22 cellular contexts compared by ENCODE assay signal in the genomic region with DNA sequence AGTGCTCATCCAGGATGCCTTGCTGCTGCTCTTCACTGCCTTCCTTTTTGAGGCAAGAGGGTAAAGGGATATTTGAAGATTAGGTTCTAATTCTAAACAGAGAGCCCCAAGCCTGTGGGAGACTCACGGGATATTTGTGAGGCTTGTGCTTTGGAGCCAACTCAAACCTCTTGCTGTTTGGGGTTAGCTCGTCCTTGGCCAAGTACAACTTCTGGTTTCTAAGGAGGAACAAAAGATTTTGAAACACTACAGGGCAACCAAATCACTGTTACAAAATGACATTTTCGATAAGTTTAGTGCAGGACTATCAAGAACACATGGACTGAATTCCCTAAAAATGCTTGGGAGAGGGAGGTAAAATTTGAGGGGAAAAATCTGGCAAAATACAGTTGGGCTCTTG.
DNase-seq lines count a peak whose midpoint lies in the region; ATAC-seq, FAIRE-seq and TF ChIP-seq lines count a peak whose summit lies in the region.
"Had no signal": no experiment of that assay in that cellular context is flagged by ENCODE, and none has a peak within 500 bp of the region (broad histone marks: within the 10 kb centered on the region; RNA-seq: fewer than 3 reads in every experiment).

No MANE protein-coding gene starts in this region.

- H3K9me2 ChIP-seq in GM23248 (ENCODE audit: insufficient read depth): no peaks in the 10 kb centered on the region

- H3K27me3 ChIP-seq in GM23248 (replicated peaks; ENCODE audit: insufficient read depth) (no peaks in the 10 kb centered on the region), right cardiac atrium (ENCODE audit: control insufficient read depth, insufficient read depth) (no peaks in the 10 kb centered on the region)
- H3K27me3 ChIP-seq: stomach had no signal

- peak; percentile 53 to 61 for ATAC-seq in right cardiac atrium
- ATAC-seq: activated T-cell treated with anti-CD3 and anti-CD28 coated beads, Interleukin-2, amount 50 U/mL, for 72 hours; HepG2 had no signal

- WGBS in GM23248 (ENCODE audit: low coverage in 1 of 2, low lambda C conversion rate in 2 of 2, missing lambda C conversion rate in 2 of 2), 2 experiments: 36 to 46% methylated on average over 3 of the region's 3 CpGs
- WGBS in right cardiac atrium: 49% methylated on average over 3 of the region's 3 CpGs

- intact Hi-C loops in right cardiac atrium (cut with DNase I): loop anchor here in 1 of 4 donors (10.0 kb wide), 1 partner anchor 454 kb away; no protein-coding TSS in a partner anchor

- H3F3A ChIP-seq in GM23248 (ENCODE audit: insufficient read depth): peaks cover 26% of the 10 kb centered on the region

- H3K27ac ChIP-seq in GM23248: no peak overlapping the region
- H3K27ac ChIP-seq in right cardiac atrium (ENCODE audit: low read length): no peak overlapping the region
- H3K27ac ChIP-seq: HL-60, SK-N-MC, stomach, WERI-Rb-1 had no signal

- H3K4me2 ChIP-seq in GM23248 (ENCODE audit: unreplicated experiment): no peak overlapping the region

- no peaks in the 10 kb centered on the region for H3K79me2 ChIP-seq in GM23248 (ENCODE audit: insufficient read depth)

- 0 out of 2 replicates have a peak overlapping the region, but pooled peaks have one; percentile 6 for H2AFZ ChIP-seq in GM23248

- peaks cover 29% of the 10 kb centered on the region for H3K4me1 ChIP-seq in GM23248 (ENCODE audit: insufficient read depth)
- peaks cover 3% of the 10 kb centered on the region for H3K4me1 ChIP-seq in right cardiac atrium (ENCODE audit: control insufficient read depth, insufficient read depth, low read length)

- H3K9me3 ChIP-seq in GM23248 (ENCODE audit: low read depth): no peaks in the 10 kb centered on the region
- H3K9me3 ChIP-seq in right cardiac atrium (ENCODE audit: control insufficient read depth, low read length): no peaks in the 10 kb centered on the region
- H3K9me3 ChIP-seq: stomach had no signal

- no peaks in the 10 kb centered on the region for H4K20me1 ChIP-seq in GM23248 (ENCODE audit: insufficient read depth)

- TF ChIP-seq CTCF in astrocyte of the spinal cord (IDR thresholded peaks at IDR 0.05; ENCODE audit: low read depth, low read length): no peak
- no peak for TF ChIP-seq CTCF in GM20000 (IDR thresholded peaks at IDR 0.05; ENCODE audit: extremely low read depth, missing control alignments)

- no peak for FAIRE-seq in frontal cortex (lab: Jason Lieb, UNC)
- FAIRE-seq: HepG2 had no signal

- in situ Hi-C loops in GM23248 (cut with MboI) (no loop called here), astrocyte of the spinal cord (cut with HindIII; ENCODE audit: low sequenced_read_pairs) (no loop called here)

- no peak overlapping the region for H3K4me3 ChIP-seq in GM23248
- no peak overlapping the region for H3K4me3 ChIP-seq in astrocyte of the spinal cord (ENCODE audit: low read depth, low read length)
- H3K4me3 ChIP-seq in right cardiac atrium (ENCODE audit: low read length): no peak overlapping the region
- H3K4me3 ChIP-seq: SK-N-MC, stomach had no signal

- DNase-seq in GM23248: no peak
- DNase-seq in astrocyte of the spinal cord (ENCODE audit: low read depth, low spot score): peak; percentile 28
- DNase-seq in right cardiac atrium: no peak
- peak; percentile 67 for DNase-seq in stromal cell of bone marrow (ENCODE audit: low read depth)
- DNase-seq in LoVo (ENCODE audit: low spot score): no peak
- no peak for DNase-seq in GM20000 (ENCODE audit: low spot score)
- no peak for DNase-seq in activated CD4-positive, alpha-beta T cell treated with anti-CD3 and anti-CD28 coated beads for 1 hour
- no peak for DNase-seq in frontal cortex (ENCODE audit: low spot score in 2 of 2)
- DNase-seq: ACHN; activated CD4-positive, alpha-beta T cell treated with anti-CD3 and anti-CD28 coated beads, Interleukin-2, amount 10 ng/mL, durations not matched to agents 7 days and 5 days; activated naive CD4-positive, alpha-beta T cell treated with anti-CD3 and anti-CD28 coated beads for 36 hours; activated T-cell treated with anti-CD3 and anti-CD28 coated beads, Interleukin-2, amount 50 U/mL, for 72 hours; C1 segment of cervical spinal cord; DND-41; HCEC 1CT; hypothalamus; stimulated activated CD8-positive, alpha-beta memory T cell treated with anti-CD3 and anti-CD28 coated beads, Interleukin-4, amount 100 ng/mL, for 48 hours; stomach; WERI-Rb-1 had no signal

- no peaks in the 10 kb centered on the region for H3K36me3 ChIP-seq in GM23248 (ENCODE audit: low read depth)
- H3K36me3 ChIP-seq: stomach, WERI-Rb-1 had no signal

- H3K9ac ChIP-seq in GM23248: no peak overlapping the region

Comparison
In these comparisons a context has a peak if more than half of its experiments do, and no peak if none do; other contexts are left out.
1. DNase-seq: peak in astrocyte of the spinal cord (single experiment) and stromal cell of bone marrow (single experiment); none in GM23248 (single experiment), right cardiac atrium (0 of 3), LoVo (single experiment), GM20000 (single experiment), activated CD4-positive, alpha-beta T cell treated with anti-CD3 and anti-CD28 coated beads for 1 hour (single experiment) and frontal cortex (0 of 2).